1 cellular context compared by ENCODE assay signal in the genomic region with DNA sequence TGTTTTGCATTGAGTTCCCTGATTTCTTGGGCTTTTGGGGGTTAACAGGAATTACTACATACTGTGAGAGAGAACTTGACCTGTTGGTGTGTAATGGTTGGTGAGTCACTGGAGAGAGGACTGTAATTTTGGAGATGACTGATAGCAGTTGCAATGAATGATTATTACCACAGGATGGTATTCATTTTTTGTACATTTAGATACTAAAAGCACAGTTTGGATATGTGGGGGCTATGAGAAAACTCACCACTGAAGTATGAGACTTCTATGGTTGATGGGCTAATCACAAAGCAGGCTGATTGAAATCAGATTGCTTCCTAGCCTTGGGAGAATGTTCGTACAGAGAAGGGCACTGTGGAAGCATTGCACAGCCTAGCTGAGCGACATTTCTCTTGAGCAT.
TF ChIP-seq lines count a peak whose summit lies in the region.

No MANE protein-coding gene starts in this region.

TF ChIP-seq in SK-N-SH, 30 proteins besides CTCF, POLR2A, EP300 and RAD21:
- TF ChIP-seq, protein P1, sequence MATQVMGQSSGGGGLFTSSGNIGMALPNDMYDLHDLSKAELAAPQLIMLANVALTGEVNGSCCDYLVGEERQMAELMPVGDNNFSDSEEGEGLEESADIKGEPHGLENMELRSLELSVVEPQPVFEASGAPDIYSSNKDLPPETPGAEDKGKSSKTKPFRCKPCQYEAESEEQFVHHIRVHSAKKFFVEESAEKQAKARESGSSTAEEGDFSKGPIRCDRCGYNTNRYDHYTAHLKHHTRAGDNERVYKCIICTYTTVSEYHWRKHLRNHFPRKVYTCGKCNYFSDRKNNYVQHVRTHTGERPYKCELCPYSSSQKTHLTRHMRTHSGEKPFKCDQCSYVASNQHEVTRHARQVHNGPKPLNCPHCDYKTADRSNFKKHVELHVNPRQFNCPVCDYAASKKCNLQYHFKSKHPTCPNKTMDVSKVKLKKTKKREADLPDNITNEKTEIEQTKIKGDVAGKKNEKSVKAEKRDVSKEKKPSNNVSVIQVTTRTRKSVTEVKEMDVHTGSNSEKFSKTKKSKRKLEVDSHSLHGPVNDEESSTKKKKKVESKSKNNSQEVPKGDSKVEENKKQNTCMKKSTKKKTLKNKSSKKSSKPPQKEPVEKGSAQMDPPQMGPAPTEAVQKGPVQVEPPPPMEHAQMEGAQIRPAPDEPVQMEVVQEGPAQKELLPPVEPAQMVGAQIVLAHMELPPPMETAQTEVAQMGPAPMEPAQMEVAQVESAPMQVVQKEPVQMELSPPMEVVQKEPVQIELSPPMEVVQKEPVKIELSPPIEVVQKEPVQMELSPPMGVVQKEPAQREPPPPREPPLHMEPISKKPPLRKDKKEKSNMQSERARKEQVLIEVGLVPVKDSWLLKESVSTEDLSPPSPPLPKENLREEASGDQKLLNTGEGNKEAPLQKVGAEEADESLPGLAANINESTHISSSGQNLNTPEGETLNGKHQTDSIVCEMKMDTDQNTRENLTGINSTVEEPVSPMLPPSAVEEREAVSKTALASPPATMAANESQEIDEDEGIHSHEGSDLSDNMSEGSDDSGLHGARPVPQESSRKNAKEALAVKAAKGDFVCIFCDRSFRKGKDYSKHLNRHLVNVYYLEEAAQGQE (IDR thresholded peaks at IDR 0.05; ENCODE audit: low read depth, low read length) = no peak
- TF ChIP-seq JUND (IDR thresholded peaks at IDR 0.05) (peak; percentile 47; the same call in 1 of the 2 replicates), TCF12 (IDR thresholded peaks at IDR 0.05) (peak; percentile 45; the same call in 1 of the 2 replicates), SIN3A (IDR thresholded peaks at IDR 0.05; ENCODE audit: borderline replicate concordance, low read depth, low read length) (no peak), FOSL2 (IDR thresholded peaks at IDR 0.05; ENCODE audit: borderline replicate concordance, low read depth) (peak; percentile 48; the same call in 1 of the 2 replicates), POLR2AphosphoS5 (IDR thresholded peaks at IDR 0.05; ENCODE audit: low read depth, low read length) (no peak), NFIC (IDR thresholded peaks at IDR 0.05; ENCODE audit: borderline replicate concordance) (no peak)
- TF ChIP-seq, protein P2, sequence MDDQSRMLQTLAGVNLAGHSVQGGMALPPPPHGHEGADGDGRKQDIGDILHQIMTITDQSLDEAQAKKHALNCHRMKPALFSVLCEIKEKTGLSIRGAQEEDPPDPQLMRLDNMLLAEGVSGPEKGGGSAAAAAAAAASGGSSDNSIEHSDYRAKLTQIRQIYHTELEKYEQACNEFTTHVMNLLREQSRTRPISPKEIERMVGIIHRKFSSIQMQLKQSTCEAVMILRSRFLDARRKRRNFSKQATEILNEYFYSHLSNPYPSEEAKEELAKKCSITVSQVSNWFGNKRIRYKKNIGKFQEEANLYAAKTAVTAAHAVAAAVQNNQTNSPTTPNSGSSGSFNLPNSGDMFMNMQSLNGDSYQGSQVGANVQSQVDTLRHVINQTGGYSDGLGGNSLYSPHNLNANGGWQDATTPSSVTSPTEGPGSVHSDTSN (IDR thresholded peaks at IDR 0.05) = peak; percentile 65
TF ChIP-seq in SK-N-SH: peak in this region for 4.
